In the genomic region with DNA sequence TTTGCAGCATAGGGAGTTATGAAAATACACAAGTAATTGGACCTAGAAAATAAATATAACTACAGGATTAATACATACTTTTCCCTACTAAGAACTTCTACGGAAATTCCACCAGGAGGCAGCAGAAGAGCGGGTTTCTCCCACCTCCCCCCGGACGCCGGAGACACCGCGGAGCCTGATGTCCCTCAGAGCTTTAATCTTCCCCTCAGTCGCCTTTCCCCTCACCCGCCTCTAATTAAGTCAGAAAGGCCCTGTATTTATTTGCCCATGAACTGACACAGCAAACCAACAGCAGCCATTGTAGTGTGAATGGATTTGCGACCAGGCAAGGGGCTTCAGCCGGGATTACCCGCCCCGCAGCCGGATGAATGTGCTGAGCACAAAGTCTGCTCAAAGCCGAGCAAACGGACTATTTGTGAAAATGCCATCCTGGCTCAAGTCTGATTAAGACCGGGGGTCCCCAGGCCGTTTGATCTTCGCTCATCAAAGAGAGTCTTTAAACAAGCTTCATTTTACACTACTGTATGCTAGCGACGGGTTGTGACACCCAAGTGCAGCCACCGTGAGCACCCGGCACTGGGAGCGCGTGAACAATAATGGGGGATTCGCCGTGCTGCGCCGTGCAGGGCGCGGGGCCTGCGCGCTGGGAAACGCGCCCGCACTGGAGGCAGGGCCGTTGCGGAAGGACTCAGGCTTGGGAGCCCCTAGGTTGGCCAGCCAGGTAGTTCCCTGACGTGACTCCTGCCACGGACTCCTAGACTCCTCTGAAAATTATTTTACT, we compare ENCODE assay signal across 9 cellular contexts. TPM values are rescaled to one million over a fixed set of nuclear protein-coding genes. Genes with fewer than 3 reads are reported as not detected.
DNase-seq lines count a peak whose midpoint lies in the region; ATAC-seq and TF ChIP-seq lines count a peak whose summit lies in the region.
"Had no signal": no experiment of that assay in that cellular context is flagged by ENCODE, and none has a peak within 500 bp of the region (broad histone marks: within the 10 kb centered on the region; RNA-seq: fewer than 3 reads in every experiment).

No MANE protein-coding gene starts in this region.

- H3K27me3 ChIP-seq in Peyer's patch: no peaks in the 10 kb centered on the region

- ATAC-seq in GM19455 (IDR thresholded peaks at IDR 0.05; ENCODE audit: unreplicated experiment) (peak; percentile 74), HG03469 (IDR thresholded peaks at IDR 0.05; ENCODE audit: unreplicated experiment) (peak; percentile 51), left lobe of liver (peak; percentile 91)
- ATAC-seq in stimulated activated naive CD8-positive, alpha-beta T cell treated with anti-CD3 and anti-CD28 coated beads, Interleukin-15, Interleukin-2, amounts not matched to agents 100 U/mL and 50 U/mL, for 24 hours: peak; percentile 69

- H3K9me3 ChIP-seq in Peyer's patch: no peaks in the 10 kb centered on the region

- H3K27ac ChIP-seq in Peyer's patch: no peak overlapping the region
- H3K27ac ChIP-seq: epithelial cell of prostate had no signal

- H3K4me3 ChIP-seq in Peyer's patch: peak overlapping the region; percentile 19 to 58 (median 36)

- TF ChIP-seq POLR2A in Peyer's patch (IDR thresholded peaks at IDR 0.05): no peak

- H3K4me1 ChIP-seq in Peyer's patch: peaks cover 0 to 12% (median 0%) of the 10 kb centered on the region in 4 donors

- peak; percentile 62 for DNase-seq in Daoy (ENCODE audit: low read depth)
- peak in 2 of 3 donors; percentile 52 to 59 for DNase-seq in Peyer's patch
- DNase-seq in dermis blood vessel endothelial cell: peak; percentile 91
- DNase-seq in left lobe of liver (ENCODE audit: low spot score): peak; percentile 46
- DNase-seq in stimulated activated naive CD8-positive, alpha-beta T cell treated with anti-CD3 and anti-CD28 coated beads, Interleukin-15, Interleukin-2, amounts not matched to agents 100 U/mL and 50 U/mL, for 24 hours: peak; percentile 37
- DNase-seq in NCI-H2029 (lab: John Stamatoyannopoulos, UW): no peak

- H3K36me3 ChIP-seq in Peyer's patch: no peaks in the 10 kb centered on the region

- TF ChIP-seq CTCF in Peyer's patch (IDR thresholded peaks at IDR 0.05): peak in 4 of 6 experiments; percentile 49 to 69 (median 59)

RNA-seq across cellular contexts. Expression of a gene that starts 5.6 kb away (rescaled TPM):
- total RNA-seq in Daoy (2014; rRNA removed; shearing (Covaris generic)): 39.8 and 44.7 TPM in 2 replicates
- total RNA-seq in Peyer's patch (under 1 TPM in 1 of 4 donors, not detected in 3; 0.54 TPM), dermis blood vessel endothelial cell (18.6 and 19.6 TPM in 2 replicates), left lobe of liver (0.38 TPM)

Comparison
In these comparisons a context has a peak if more than half of its experiments do, and no peak if none do; other contexts are left out.
1. RNA of a gene that starts 5.6 kb away (total RNA-seq): 39.8 to 44.7 TPM in Daoy and 18.6 to 19.6 TPM in dermis blood vessel endothelial cell; 0.38 TPM in left lobe of liver (single experiment) and 0.54 TPM in Peyer's patch; every median in the first group is over 10 times any median in the second.
2. Peak in every context shown above with its lines, with median percentiles within 50 percentile points of each other: ATAC-seq.